8 cellular contexts compared by ENCODE assay signal in genomic region chr11:119320593-119321524, GRCh38. TPM values are rescaled to one million over a fixed set of nuclear protein-coding genes. Genes with fewer than 3 reads are reported as not detected.
DNase-seq lines count a peak whose midpoint lies in the region; ATAC-seq and TF ChIP-seq lines count a peak whose summit lies in the region.

No MANE protein-coding gene starts in this region.

- H3K36me3 Mint-ChIP-seq in GM23338 (ENCODE audit: low read depth), result no peaks in the 10 kb centered on the region

- 2 to 9% (median 4%) methylated on average over 46 to 64 of the region's 64 CpGs for WGBS in adipose tissue, 3 donors

- H3K27me3 Mint-ChIP-seq in GM23338 (ENCODE audit: insufficient read depth, low read depth, poor library complexity), result peaks cover 37% of the 10 kb centered on the region

- H3K4me1 ChIP-seq in GM23338 (ENCODE audit: insufficient read depth), result peaks cover 41% of the 10 kb centered on the region
- peaks cover 0 to 65% of the 10 kb centered on the region in 2 donors for H3K4me1 ChIP-seq in right atrium auricular region

- peaks cover 37% of the 10 kb centered on the region for H3K4me1 Mint-ChIP-seq in GM23338

- no peaks in the 10 kb centered on the region for H3K9me3 ChIP-seq in right atrium auricular region

- peak overlapping the region; percentile 88; the same call in 1 of the 2 replicates for H3K27ac ChIP-seq in GM23338 (ENCODE audit: low read depth)
- peak overlapping the region; percentile 44 for H3K27ac ChIP-seq in adipose tissue (ENCODE audit: low read depth, low read length)
- peak overlapping the region; percentile 98 to 99 for H3K27ac ChIP-seq in right atrium auricular region

- no peaks in the 10 kb centered on the region for H4K20me1 ChIP-seq in GM23338 (replicated peaks; ENCODE audit: insufficient read depth)

- peaks cover 20% of the 10 kb centered on the region for H3F3A ChIP-seq in GM23338 (replicated peaks; ENCODE audit: low read depth)

- peak overlapping the region; percentile 77 for H3K4me3 Mint-ChIP-seq in GM23338

- peak overlapping the region; percentile 69 for H2AFZ ChIP-seq in GM23338

- no peaks in the 10 kb centered on the region for H3K9me3 Mint-ChIP-seq in GM23338

- no peaks in the 10 kb centered on the region for H3K9me2 ChIP-seq in GM23338 (ENCODE audit: insufficient read depth)

- no peak overlapping the region for H3K27ac Mint-ChIP-seq in GM23338

- ATAC-seq in GM23338 (peak; percentile 41), HG03442 (IDR thresholded peaks at IDR 0.05; ENCODE audit: unreplicated experiment) (no peak)

- peak overlapping the region; percentile 98 for H3K4me2 ChIP-seq in GM23338

- no peaks in the 10 kb centered on the region for H3K79me2 ChIP-seq in GM23338 (replicated peaks; ENCODE audit: insufficient read depth)

- H3K27me3 ChIP-seq in GM23338 (ENCODE audit: insufficient read depth), result peaks cover 28% of the 10 kb centered on the region
- no peaks in the 10 kb centered on the region for H3K27me3 ChIP-seq in right atrium auricular region

- DNase-seq in GM23338 (ENCODE audit: low spot score), result peak; percentile 77
- DNase-seq in NCI-H82 (lab: John Stamatoyannopoulos, UW), result peak; percentile 75
- no peak for DNase-seq in right atrium auricular region (ENCODE audit: low spot score)
- peak; percentile 26 for DNase-seq in renal cortical epithelial cell (ENCODE audit: low read depth)
- no peak for DNase-seq in cerebellar nuclear complex (lab: John Stamatoyannopoulos, UW)

- H3K36me3 ChIP-seq in GM23338 (ENCODE audit: insufficient read depth) (no peaks in the 10 kb centered on the region), right atrium auricular region (no peaks in the 10 kb centered on the region)

- TF ChIP-seq CTCF in GM23338 (conservative IDR thresholded peaks at IDR 0.05; ENCODE audit: low read depth in 2 of 2) (0 out of 4 replicates have a peak, but pooled peaks of 1 of the 2 experiments have one; percentile 0), right atrium auricular region (IDR thresholded peaks at IDR 0.05) (no peak)

- H3K4me3 ChIP-seq in GM08714 (ENCODE audit: low read length), result peak overlapping the region; percentile 47; the same call in 1 of the 2 replicates
- H3K4me3 ChIP-seq in GM23338, result peak overlapping the region; percentile 80
- H3K4me3 ChIP-seq in right atrium auricular region, result peak overlapping the region; percentile 31 to 52

TF ChIP-seq in GM23338, 12 proteins besides CTCF, POLR2A, EP300 and RAD21:
- TF ChIP-seq JUNB (IDR thresholded peaks at IDR 0.05; ENCODE audit: unreplicated experiment), result no peak
- no peak for TF ChIP-seq STAT1 (IDR thresholded peaks at IDR 0.05; ENCODE audit: unreplicated experiment)
- peak; percentile 60 for TF ChIP-seq POLR2AphosphoS5 (IDR thresholded peaks at IDR 0.05; ENCODE audit: low read depth)
- TF ChIP-seq ETS1 (IDR thresholded peaks at IDR 0.05), result peak; percentile 21; the same call in 1 of the 2 replicates

RNA-seq across cellular contexts. Expression of gene MCAM, which starts 3.9 kb away (rescaled TPM):
- 79.5 and 139 TPM in 2 replicates for total RNA-seq in GM23338 (2014; rRNA removed; shearing (Covaris generic))
- polyA plus RNA-seq in GM23338 (2016; fragmentation: Nextera tagmentation; extraction: Ambion mirVana) (7.8 and 8.9 TPM in 2 replicates), adipose tissue (100 to 1,000 TPM in 2 of 3 donors, 10 to 100 TPM in 1; 45.3 to 517 (median 120) TPM)
- total RNA-seq in right atrium auricular region (100 to 1,000 TPM; 356 to 509 TPM), renal cortical epithelial cell (559 and 965 TPM in 2 replicates)

RNA-seq across cellular contexts. Expression of gene RNF26, which starts 13.5 kb away (rescaled TPM):
- 53.6 and 58.3 TPM in 2 replicates for total RNA-seq in GM23338 (2014; rRNA removed; shearing (Covaris generic))
- 28.7 and 31.8 TPM in 2 replicates for polyA plus RNA-seq in GM23338 (2016; fragmentation: Nextera tagmentation; extraction: Ambion mirVana)
- polyA plus RNA-seq in adipose tissue, result 10 to 100 TPM in 2 of 3 donors, 1 to 10 TPM in 1; 8.8 to 16.3 (median 11.1) TPM
- 10 to 100 TPM in 1 of 2 donors, 1 to 10 TPM in 1; 8.2 to 10.3 TPM for total RNA-seq in right atrium auricular region
- total RNA-seq in renal cortical epithelial cell, result 3.0 and 16.3 TPM in 2 replicates

RNA-seq across cellular contexts. Expression of gene C1QTNF5, which starts 19.8 kb away (rescaled TPM):
- total RNA-seq in GM23338 (2014; rRNA removed; shearing (Covaris generic)), result 1.9 and 3.0 TPM in 2 replicates
- polyA plus RNA-seq in GM23338 (2016; fragmentation: Nextera tagmentation; extraction: Ambion mirVana) (1.8 and 1.9 TPM in 2 replicates), adipose tissue (10 to 100 TPM; 13.1 to 45.3 (median 26.5) TPM)
- total RNA-seq in right atrium auricular region (10 to 100 TPM; 41.4 to 47.4 TPM), renal cortical epithelial cell (5.6 and 15.7 TPM in 2 replicates)

RNA-seq across cellular contexts. Expression of gene MFRP, which starts 25.6 kb away (rescaled TPM):
- total RNA-seq in GM23338 (2014; rRNA removed; shearing (Covaris generic)), result 0.03 TPM in 1 of 2 replicates, not detected in the other
- not detected in 2 replicates for polyA plus RNA-seq in GM23338 (2016; fragmentation: Nextera tagmentation; extraction: Ambion mirVana)
- polyA plus RNA-seq in adipose tissue, result under 1 TPM in 2 of 3 donors, not detected in 1; 0.03 to 0.11 TPM
- not detected for total RNA-seq in right atrium auricular region
- not detected in 2 replicates for total RNA-seq in renal cortical epithelial cell

Comparison
In these comparisons a context has a peak if more than half of its experiments do, and no peak if none do; other contexts are left out.
1. DNase-seq: peak in GM23338 (single experiment), NCI-H82 (single experiment) and renal cortical epithelial cell (single experiment); none in right atrium auricular region (single experiment) and cerebellar nuclear complex (0 of 2).
2. H3K27ac ChIP-seq: peak in every context shown above with its lines; median percentile 98 in right atrium auricular region; 88 in GM23338; 44 in adipose tissue.
3. Peak in every context shown above with its lines, with median percentiles within 50 percentile points of each other: H3K4me3 ChIP-seq.